Comparison of ENCODE assay signal across 1 cellular context in genomic region chr17:59840329-59840907, GRCh38.
TF ChIP-seq lines count a peak whose summit lies in the region.

No MANE protein-coding gene starts in this region.

TF ChIP-seq in A549, 52 proteins besides CTCF, POLR2A, EP300 and RAD21 (continued from another document):
- no peak; the same call in 1 of the 2 replicates for TF ChIP-seq REST (IDR thresholded peaks at IDR 0.05)
- no peak for TF ChIP-seq NFE2L2 (conservative IDR thresholded peaks at IDR 0.05; ENCODE audit: low read length)
- peak in 1 of 2 experiments; percentile 87; a peak in 3 of 5 replicates for TF ChIP-seq JUN (IDR thresholded peaks at IDR 0.05)
- TF ChIP-seq ZSCAN20 (CRISPR knock-in tag; IDR thresholded peaks at IDR 0.05): no peak
- peak; percentile 79; the same call in 1 of the 2 replicates for TF ChIP-seq EHF (CRISPR knock-in tag; IDR thresholded peaks at IDR 0.05)
- peak; percentile 3 for TF ChIP-seq GATA3 (IDR thresholded peaks at IDR 0.05; ENCODE audit: borderline replicate concordance)
- no peak for TF ChIP-seq EHMT2 (IDR thresholded peaks at IDR 0.05; ENCODE audit: low read depth)
- no peak for TF ChIP-seq HES2 (IDR thresholded peaks at IDR 0.05)
- TF ChIP-seq HDAC2 (IDR thresholded peaks at IDR 0.05): no peak
- no peak for TF ChIP-seq MAFK (IDR thresholded peaks at IDR 0.05; ENCODE audit: partially characterized antibody)
- TF ChIP-seq FOXS1 (CRISPR knock-in tag; IDR thresholded peaks at IDR 0.05): no peak
- no peak for TF ChIP-seq HEYL (CRISPR knock-in tag; IDR thresholded peaks at IDR 0.05)
- no peak for TF ChIP-seq BHLHE40 (IDR thresholded peaks at IDR 0.05; ENCODE audit: low read depth, low read length)
- TF ChIP-seq PHF8 (IDR thresholded peaks at IDR 0.05; ENCODE audit: borderline replicate concordance, low read depth): 0 out of 2 replicates have a peak, but pooled peaks have one; percentile 29
- TF ChIP-seq CHD4 (IDR thresholded peaks at IDR 0.05; ENCODE audit: borderline replicate concordance): no peak
- TF ChIP-seq CHD2 (IDR thresholded peaks at IDR 0.05; ENCODE audit: low read length, partially characterized antibody): no peak
- TF ChIP-seq FOSL2 (IDR thresholded peaks at IDR 0.05): no peak
- TF ChIP-seq FOSL2 (CRISPR knock-in tag; IDR thresholded peaks at IDR 0.05): peak; percentile 64
- TF ChIP-seq JUNB (IDR thresholded peaks at IDR 0.05): no peak
- TF ChIP-seq NPAS2 (CRISPR knock-in tag; IDR thresholded peaks at IDR 0.05; ENCODE audit: borderline replicate concordance): no peak
- peak; percentile 97 for TF ChIP-seq RARB (CRISPR knock-in tag; IDR thresholded peaks at IDR 0.05)
- no peak for TF ChIP-seq MAZ (IDR thresholded peaks at IDR 0.05; ENCODE audit: borderline replicate concordance, low read depth, low read length)
- TF ChIP-seq ESRRA (IDR thresholded peaks at IDR 0.05; ENCODE audit: borderline replicate concordance, low read length): no peak
- no peak for TF ChIP-seq SMC3 (IDR thresholded peaks at IDR 0.05)
- TF ChIP-seq ZC3H11A (IDR thresholded peaks at IDR 0.05): no peak
- TF ChIP-seq RNF2 (IDR thresholded peaks at IDR 0.05; ENCODE audit: borderline replicate concordance, low read depth): no peak
- no peak for TF ChIP-seq KDM1A (IDR thresholded peaks at IDR 0.05; ENCODE audit: low read depth)
- no peak for TF ChIP-seq RFX5 (IDR thresholded peaks at IDR 0.05)
- no peak; the same call in 1 of the 2 replicates for TF ChIP-seq MAX (IDR thresholded peaks at IDR 0.05)
- TF ChIP-seq FOSB (CRISPR knock-in tag; IDR thresholded peaks at IDR 0.05): peak; percentile 98
- TF ChIP-seq ZFP36 (IDR thresholded peaks at IDR 0.05; ENCODE audit: borderline replicate concordance, partially characterized antibody): no peak
- no peak for TF ChIP-seq ELK1 (IDR thresholded peaks at IDR 0.05; ENCODE audit: low read depth, low read length)
- peak; percentile 77; the same call in 2 of the 3 replicates for TF ChIP-seq BCL3 (IDR thresholded peaks at IDR 0.05)
- peak; percentile 97 for TF ChIP-seq TP53 (CRISPR knock-in tag; IDR thresholded peaks at IDR 0.05)
- no peak for TF ChIP-seq CEBPB (IDR thresholded peaks at IDR 0.05)
- peak; percentile 92 for TF ChIP-seq HMGXB4 (CRISPR knock-in tag; IDR thresholded peaks at IDR 0.05; ENCODE audit: borderline replicate concordance)
- TF ChIP-seq KDM5A (IDR thresholded peaks at IDR 0.05): no peak
- no peak for TF ChIP-seq NR3C1 (IDR thresholded peaks at IDR 0.05)
- no peak for TF ChIP-seq MYC (IDR thresholded peaks at IDR 0.05; ENCODE audit: borderline replicate concordance, low read length)
- TF ChIP-seq ATOH8 (CRISPR knock-in tag; IDR thresholded peaks at IDR 0.05; ENCODE audit: low read depth): 0 out of 2 replicates have a peak, but pooled peaks have one; percentile 6
- no peak; the same call in 1 of the 2 replicates for TF ChIP-seq HOXB13 (CRISPR knock-in tag; IDR thresholded peaks at IDR 0.05; ENCODE audit: low read depth)
- TF ChIP-seq CBX2 (IDR thresholded peaks at IDR 0.05; ENCODE audit: borderline replicate concordance, low read depth): no peak
